Comparison of ENCODE assay signal across 12 cellular contexts in genomic region chr6:18213439-18213838, GRCh38.
"Had no signal": no experiment of that assay in that cellular context is flagged by ENCODE, and none has a peak within 500 bp of the region (broad histone marks: within the 10 kb centered on the region; RNA-seq: fewer than 3 reads in every experiment).

No MANE protein-coding gene starts in this region.

- H3K4me1 ChIP-seq: neural progenitor cell, testis, upper lobe of right lung had no signal

- H3K4me1 Mint-ChIP-seq: neural progenitor cell had no signal

- DNase-seq: activated CD4-positive, alpha-beta T cell treated with anti-CD3 and anti-CD28 coated beads for 48 hours; activated naive CD4-positive, alpha-beta T cell treated with anti-CD3 and anti-CD28 coated beads for 36 hours; cerebellar nuclear complex; dorsolateral prefrontal cortex; glutamatergic neuron; posterior cingulate gyrus; right cardiac atrium; testis; upper lobe of right lung had no signal

- H3K4me3 Mint-ChIP-seq: activated naive CD4-positive, alpha-beta T cell treated with anti-CD3 and anti-CD28 coated beads for 36 hours; neural progenitor cell had no signal

- H3K4me3 ChIP-seq: dorsolateral prefrontal cortex, neural progenitor cell, testis, upper lobe of right lung had no signal

- ATAC-seq: esophagus mucosa, right cardiac atrium, upper lobe of right lung had no signal

- H3K27ac Mint-ChIP-seq: activated naive CD4-positive, alpha-beta T cell treated with anti-CD3 and anti-CD28 coated beads for 36 hours; activated T-helper 1 cell treated with anti-CD3 and anti-CD28 coated beads, Interleukin-12 subunit alpha, Interleukin-12 subunit beta, Interleukin-2, Interleukin-4 antibody, amounts not matched to agents 30 ng/mL and 10 ng/mL and 1 ng/mL, durations not matched to agents 14 hours and 24 hours and 36 hours; neural progenitor cell had no signal

- H3K27me3 ChIP-seq: dorsolateral prefrontal cortex, neural progenitor cell, testis, upper lobe of right lung had no signal

- H3K9me3 Mint-ChIP-seq: activated naive CD4-positive, alpha-beta T cell treated with anti-CD3 and anti-CD28 coated beads for 36 hours; activated T-helper 1 cell treated with anti-CD3 and anti-CD28 coated beads, Interleukin-12 subunit alpha, Interleukin-12 subunit beta, Interleukin-2, Interleukin-4 antibody, amounts not matched to agents 30 ng/mL and 10 ng/mL and 1 ng/mL, durations not matched to agents 14 hours and 24 hours and 36 hours; neural progenitor cell had no signal

- H3K9me3 ChIP-seq: testis, upper lobe of right lung had no signal

- H3K27ac ChIP-seq: dorsolateral prefrontal cortex, neural progenitor cell, testis, upper lobe of right lung had no signal
